31 cellular contexts compared by ENCODE assay signal in genomic region chr17:61848896-61849295, GRCh38. TPM values are rescaled to one million over a fixed set of nuclear protein-coding genes. Genes with fewer than 3 reads are reported as not detected.
"Had no signal": no experiment of that assay in that cellular context is flagged by ENCODE, and none has a peak within 500 bp of the region (broad histone marks: within the 10 kb centered on the region; RNA-seq: fewer than 3 reads in every experiment).

No MANE protein-coding gene starts in this region.

- H3K4me3 ChIP-seq: left lung, lower lobe of right lung, neural progenitor cell, ovary, right atrium auricular region, skin epidermis, stomach, suprapubic skin, thoracic aorta, tibial artery, upper lobe of right lung, uterus had no signal

- DNase-seq: hypothalamus; immature natural killer cell; kidney; left colon; left lung; lower lobe of right lung; mammary epithelial cell; mesenchymal stem cell; natural killer cell; nephron progenitor cell; occipital lobe; ovary; stimulated activated CD4-positive, alpha-beta T cell treated with anti-CD3 and anti-CD28 coated beads, Interleukin-12 subunit alpha, Interleukin-12 subunit beta, amount 100 ng/mL, for 4 hours; stimulated activated CD4-positive, alpha-beta T cell treated with anti-CD3 and anti-CD28 coated beads, Interleukin-15, amount 100 ng/mL, for 24 hours; stimulated activated CD4-positive, alpha-beta T cell treated with anti-CD3 and anti-CD28 coated beads, Interleukin-2, amount 100 ng/mL, for 24 hours; stimulated activated CD4-positive, alpha-beta T cell treated with anti-CD3 and anti-CD28 coated beads, Interleukin-4, amount 100 ng/mL, for 1 hour; stimulated activated naive B cell treated with anti-CD40 and anti-IgM and Interleukin-4, amounts not matched to agents 10 μg/mL and 1 μg/mL and 100 μg/mL, for 72 hours; stimulated activated naive CD8-positive, alpha-beta T cell treated with anti-CD3 and anti-CD28 coated beads, Interleukin-15, Interleukin-2, amounts not matched to agents 100 U/mL and 50 U/mL, for 24 hours; stomach; tibial artery; trophoblast cell; upper lobe of right lung; uterus had no signal

- H3K27ac ChIP-seq: left lung, lower lobe of right lung, neural progenitor cell, neutrophil, ovary, right atrium auricular region, skin epidermis, stomach, suprapubic skin, thoracic aorta, tibial artery, upper lobe of right lung, uterus had no signal

- H3K27me3 Mint-ChIP-seq: progenitor cell of endocrine pancreas; stimulated activated naive B cell treated with anti-CD40 and anti-IgM and Interleukin-4, amounts not matched to agents 10 μg/mL and 1 μg/mL and 100 μg/mL, for 72 hours had no signal

- H3K4me1 Mint-ChIP-seq: immature natural killer cell; natural killer cell; nephron progenitor cell; neural progenitor cell; stimulated activated naive B cell treated with anti-CD40 and anti-IgM and Interleukin-4, amounts not matched to agents 10 μg/mL and 1 μg/mL and 100 μg/mL, for 72 hours had no signal

- H3K4me3 Mint-ChIP-seq: immature natural killer cell; natural killer cell; nephron progenitor cell; neural progenitor cell; stimulated activated naive B cell treated with anti-CD40 and anti-IgM and Interleukin-4, amounts not matched to agents 10 μg/mL and 1 μg/mL and 100 μg/mL, for 72 hours had no signal

- H3K36me3 ChIP-seq: left lung, lower lobe of right lung, ovary, right atrium auricular region, stomach, suprapubic skin, thoracic aorta, tibial artery, upper lobe of right lung, uterus had no signal

- H3K27me3 ChIP-seq: left lung, neural progenitor cell, neutrophil, ovary, right atrium auricular region, stomach, suprapubic skin, tibial artery, upper lobe of right lung, uterus had no signal

- H2AFZ ChIP-seq: neural progenitor cell had no signal

- H3K36me3 Mint-ChIP-seq: natural killer cell had no signal

- ATAC-seq: left colon; left lung; lower lobe of right lung; natural killer cell; sciatic nerve; stimulated activated naive B cell treated with anti-CD40 and anti-IgM and Interleukin-4, amounts not matched to agents 10 μg/mL and 1 μg/mL and 100 μg/mL, for 72 hours; stimulated activated naive CD8-positive, alpha-beta T cell treated with anti-CD3 and anti-CD28 coated beads, Interleukin-15, Interleukin-2, amounts not matched to agents 100 U/mL and 50 U/mL, for 24 hours; upper lobe of right lung had no signal

- H3K9me3 ChIP-seq: left lung, lower lobe of right lung, neutrophil, ovary, right atrium auricular region, stomach, suprapubic skin, thoracic aorta, tibial artery, upper lobe of right lung, uterus had no signal

- H3K4me1 ChIP-seq: left lung, lower lobe of right lung, neural progenitor cell, right atrium auricular region, suprapubic skin, tibial artery, upper lobe of right lung, uterus had no signal

- H3K9me3 Mint-ChIP-seq: immature natural killer cell; natural killer cell; nephron progenitor cell; neural progenitor cell; stimulated activated naive B cell treated with anti-CD40 and anti-IgM and Interleukin-4, amounts not matched to agents 10 μg/mL and 1 μg/mL and 100 μg/mL, for 72 hours had no signal

- H3K4me2 ChIP-seq: neural progenitor cell had no signal

- H3K9ac ChIP-seq: neural progenitor cell had no signal

- H3K27ac Mint-ChIP-seq: immature natural killer cell; natural killer cell; neural progenitor cell; stimulated activated naive B cell treated with anti-CD40 and anti-IgM and Interleukin-4, amounts not matched to agents 10 μg/mL and 1 μg/mL and 100 μg/mL, for 72 hours had no signal

RNA-seq across cellular contexts. Expression of gene BRIP1, which starts 14.4 kb away (rescaled TPM):
- total RNA-seq: right atrium auricular region had no signal
